1 cellular context compared by ENCODE assay signal in the genomic region with DNA sequence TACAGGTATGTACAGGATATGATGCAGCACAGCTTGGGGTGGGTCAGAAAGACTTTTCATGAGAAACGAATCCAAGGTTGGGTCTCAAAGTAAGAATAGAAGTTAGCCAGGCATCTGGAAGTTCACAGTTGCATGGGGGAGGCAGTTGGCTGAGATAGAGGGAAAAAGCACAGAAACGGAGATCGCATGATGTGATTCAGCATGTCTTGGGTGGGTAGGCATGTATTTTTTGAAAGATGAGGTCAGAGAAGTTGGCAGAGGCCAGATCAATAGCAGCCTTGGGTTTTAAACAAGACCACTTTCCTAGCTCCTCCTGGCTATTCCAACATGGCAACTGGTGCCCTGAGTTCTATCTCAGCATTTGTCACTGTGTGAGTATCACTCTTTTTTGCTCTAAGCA.
TF ChIP-seq lines count a peak whose summit lies in the region.

No MANE protein-coding gene starts in this region.

TF ChIP-seq in K562, 482 proteins besides CTCF, POLR2A, EP300 and RAD21 (continued from another document and continues in another):
- TF ChIP-seq, protein P1, sequence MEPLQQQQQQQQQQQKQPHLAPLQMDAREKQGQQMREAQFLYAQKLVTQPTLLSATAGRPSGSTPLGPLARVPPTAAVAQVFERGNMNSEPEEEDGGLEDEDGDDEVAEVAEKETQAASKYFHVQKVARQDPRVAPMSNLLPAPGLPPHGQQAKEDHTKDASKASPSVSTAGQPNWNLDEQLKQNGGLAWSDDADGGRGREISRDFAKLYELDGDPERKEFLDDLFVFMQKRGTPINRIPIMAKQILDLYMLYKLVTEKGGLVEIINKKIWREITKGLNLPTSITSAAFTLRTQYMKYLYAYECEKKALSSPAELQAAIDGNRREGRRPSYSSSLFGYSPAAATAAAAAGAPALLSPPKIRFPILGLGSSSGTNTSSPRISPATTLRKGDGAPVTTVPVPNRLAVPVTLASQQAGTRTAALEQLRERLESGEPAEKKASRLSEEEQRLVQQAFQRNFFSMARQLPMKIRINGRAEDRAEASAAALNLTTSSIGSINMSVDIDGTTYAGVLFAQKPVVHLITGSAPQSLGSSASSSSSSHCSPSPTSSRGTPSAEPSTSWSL (CRISPR knock-in tag; IDR thresholded peaks at IDR 0.05; ENCODE audit: borderline replicate concordance) = no peak
- no peak for TF ChIP-seq ZFP30 (CRISPR knock-in tag; IDR thresholded peaks at IDR 0.05; ENCODE audit: borderline replicate concordance)
- TF ChIP-seq, protein P2, sequence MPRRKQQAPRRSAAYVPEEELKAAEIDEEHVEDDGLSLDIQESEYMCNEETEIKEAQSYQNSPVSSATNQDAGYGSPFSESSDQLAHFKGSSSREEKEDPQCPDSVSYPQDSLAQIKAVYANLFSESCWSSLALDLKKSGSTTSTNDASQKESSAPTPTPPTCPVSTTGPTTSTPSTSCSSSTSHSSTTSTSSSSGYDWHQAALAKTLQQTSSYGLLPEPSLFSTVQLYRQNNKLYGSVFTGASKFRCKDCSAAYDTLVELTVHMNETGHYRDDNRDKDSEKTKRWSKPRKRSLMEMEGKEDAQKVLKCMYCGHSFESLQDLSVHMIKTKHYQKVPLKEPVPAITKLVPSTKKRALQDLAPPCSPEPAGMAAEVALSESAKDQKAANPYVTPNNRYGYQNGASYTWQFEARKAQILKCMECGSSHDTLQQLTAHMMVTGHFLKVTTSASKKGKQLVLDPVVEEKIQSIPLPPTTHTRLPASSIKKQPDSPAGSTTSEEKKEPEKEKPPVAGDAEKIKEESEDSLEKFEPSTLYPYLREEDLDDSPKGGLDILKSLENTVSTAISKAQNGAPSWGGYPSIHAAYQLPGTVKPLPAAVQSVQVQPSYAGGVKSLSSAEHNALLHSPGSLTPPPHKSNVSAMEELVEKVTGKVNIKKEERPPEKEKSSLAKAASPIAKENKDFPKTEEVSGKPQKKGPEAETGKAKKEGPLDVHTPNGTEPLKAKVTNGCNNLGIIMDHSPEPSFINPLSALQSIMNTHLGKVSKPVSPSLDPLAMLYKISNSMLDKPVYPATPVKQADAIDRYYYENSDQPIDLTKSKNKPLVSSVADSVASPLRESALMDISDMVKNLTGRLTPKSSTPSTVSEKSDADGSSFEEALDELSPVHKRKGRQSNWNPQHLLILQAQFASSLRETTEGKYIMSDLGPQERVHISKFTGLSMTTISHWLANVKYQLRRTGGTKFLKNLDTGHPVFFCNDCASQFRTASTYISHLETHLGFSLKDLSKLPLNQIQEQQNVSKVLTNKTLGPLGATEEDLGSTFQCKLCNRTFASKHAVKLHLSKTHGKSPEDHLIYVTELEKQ (CRISPR knock-in tag; IDR thresholded peaks at IDR 0.05) = no peak
- TF ChIP-seq, protein P3, sequence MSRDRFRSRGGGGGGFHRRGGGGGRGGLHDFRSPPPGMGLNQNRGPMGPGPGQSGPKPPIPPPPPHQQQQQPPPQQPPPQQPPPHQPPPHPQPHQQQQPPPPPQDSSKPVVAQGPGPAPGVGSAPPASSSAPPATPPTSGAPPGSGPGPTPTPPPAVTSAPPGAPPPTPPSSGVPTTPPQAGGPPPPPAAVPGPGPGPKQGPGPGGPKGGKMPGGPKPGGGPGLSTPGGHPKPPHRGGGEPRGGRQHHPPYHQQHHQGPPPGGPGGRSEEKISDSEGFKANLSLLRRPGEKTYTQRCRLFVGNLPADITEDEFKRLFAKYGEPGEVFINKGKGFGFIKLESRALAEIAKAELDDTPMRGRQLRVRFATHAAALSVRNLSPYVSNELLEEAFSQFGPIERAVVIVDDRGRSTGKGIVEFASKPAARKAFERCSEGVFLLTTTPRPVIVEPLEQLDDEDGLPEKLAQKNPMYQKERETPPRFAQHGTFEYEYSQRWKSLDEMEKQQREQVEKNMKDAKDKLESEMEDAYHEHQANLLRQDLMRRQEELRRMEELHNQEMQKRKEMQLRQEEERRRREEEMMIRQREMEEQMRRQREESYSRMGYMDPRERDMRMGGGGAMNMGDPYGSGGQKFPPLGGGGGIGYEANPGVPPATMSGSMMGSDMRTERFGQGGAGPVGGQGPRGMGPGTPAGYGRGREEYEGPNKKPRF (IDR thresholded peaks at IDR 0.05; ENCODE audit: low read depth, low read length) = no peak
- no peak for TF ChIP-seq ZC3H11A (IDR thresholded peaks at IDR 0.05; ENCODE audit: low read depth, low read length)
- TF ChIP-seq, protein P4, sequence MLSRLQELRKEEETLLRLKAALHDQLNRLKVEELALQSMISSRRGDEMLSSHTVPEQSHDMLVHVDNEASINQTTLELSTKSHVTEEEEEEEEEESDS (CRISPR knock-in tag; IDR thresholded peaks at IDR 0.05) = no peak
- TF ChIP-seq, protein P5, sequence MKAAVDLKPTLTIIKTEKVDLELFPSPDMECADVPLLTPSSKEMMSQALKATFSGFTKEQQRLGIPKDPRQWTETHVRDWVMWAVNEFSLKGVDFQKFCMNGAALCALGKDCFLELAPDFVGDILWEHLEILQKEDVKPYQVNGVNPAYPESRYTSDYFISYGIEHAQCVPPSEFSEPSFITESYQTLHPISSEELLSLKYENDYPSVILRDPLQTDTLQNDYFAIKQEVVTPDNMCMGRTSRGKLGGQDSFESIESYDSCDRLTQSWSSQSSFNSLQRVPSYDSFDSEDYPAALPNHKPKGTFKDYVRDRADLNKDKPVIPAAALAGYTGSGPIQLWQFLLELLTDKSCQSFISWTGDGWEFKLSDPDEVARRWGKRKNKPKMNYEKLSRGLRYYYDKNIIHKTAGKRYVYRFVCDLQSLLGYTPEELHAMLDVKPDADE (conservative IDR thresholded peaks at IDR 0.05; ENCODE audit: control insufficient read depth, low read depth, low read length) = no peak
- TF ChIP-seq, protein P6, sequence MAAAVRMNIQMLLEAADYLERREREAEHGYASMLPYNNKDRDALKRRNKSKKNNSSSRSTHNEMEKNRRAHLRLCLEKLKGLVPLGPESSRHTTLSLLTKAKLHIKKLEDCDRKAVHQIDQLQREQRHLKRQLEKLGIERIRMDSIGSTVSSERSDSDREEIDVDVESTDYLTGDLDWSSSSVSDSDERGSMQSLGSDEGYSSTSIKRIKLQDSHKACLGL (CRISPR knock-in tag; IDR thresholded peaks at IDR 0.05; ENCODE audit: borderline replicate concordance, poor library complexity, severe bottlenecking) = no peak
- peak; percentile 45; the same call in 1 of the 2 replicates for TF ChIP-seq ZKSCAN8 (CRISPR knock-in tag; IDR thresholded peaks at IDR 0.05)
- TF ChIP-seq, protein P7, sequence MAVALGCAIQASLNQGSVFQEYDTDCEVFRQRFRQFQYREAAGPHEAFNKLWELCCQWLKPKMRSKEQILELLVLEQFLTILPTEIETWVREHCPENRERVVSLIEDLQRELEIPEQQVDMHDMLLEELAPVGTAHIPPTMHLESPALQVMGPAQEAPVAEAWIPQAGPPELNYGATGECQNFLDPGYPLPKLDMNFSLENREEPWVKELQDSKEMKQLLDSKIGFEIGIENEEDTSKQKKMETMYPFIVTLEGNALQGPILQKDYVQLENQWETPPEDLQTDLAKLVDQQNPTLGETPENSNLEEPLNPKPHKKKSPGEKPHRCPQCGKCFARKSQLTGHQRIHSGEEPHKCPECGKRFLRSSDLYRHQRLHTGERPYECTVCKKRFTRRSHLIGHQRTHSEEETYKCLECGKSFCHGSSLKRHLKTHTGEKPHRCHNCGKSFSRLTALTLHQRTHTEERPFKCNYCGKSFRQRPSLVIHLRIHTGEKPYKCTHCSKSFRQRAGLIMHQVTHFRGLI (CRISPR knock-in tag; IDR thresholded peaks at IDR 0.05) = no peak
- TF ChIP-seq, protein P8, sequence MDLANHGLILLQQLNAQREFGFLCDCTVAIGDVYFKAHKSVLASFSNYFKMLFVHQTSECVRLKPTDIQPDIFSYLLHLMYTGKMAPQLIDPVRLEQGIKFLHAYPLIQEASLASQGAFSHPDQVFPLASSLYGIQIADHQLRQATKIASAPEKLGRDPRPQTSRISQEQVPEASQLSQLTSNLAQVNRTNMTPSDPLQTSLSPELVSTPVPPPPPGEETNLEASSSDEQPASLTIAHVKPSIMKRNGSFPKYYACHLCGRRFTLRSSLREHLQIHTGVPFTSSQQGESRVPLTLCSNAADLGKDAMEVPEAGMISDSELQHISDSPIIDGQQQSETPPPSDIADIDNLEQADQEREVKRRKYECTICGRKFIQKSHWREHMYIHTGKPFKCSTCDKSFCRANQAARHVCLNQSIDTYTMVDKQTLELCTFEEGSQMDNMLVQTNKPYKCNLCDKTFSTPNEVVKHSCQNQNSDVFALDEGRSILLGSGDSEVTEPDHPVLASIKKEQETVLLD (IDR thresholded peaks at IDR 0.05) = no peak
- no peak for TF ChIP-seq TCF7 (IDR thresholded peaks at IDR 0.05; ENCODE audit: borderline replicate concordance)
- TF ChIP-seq, protein P9, sequence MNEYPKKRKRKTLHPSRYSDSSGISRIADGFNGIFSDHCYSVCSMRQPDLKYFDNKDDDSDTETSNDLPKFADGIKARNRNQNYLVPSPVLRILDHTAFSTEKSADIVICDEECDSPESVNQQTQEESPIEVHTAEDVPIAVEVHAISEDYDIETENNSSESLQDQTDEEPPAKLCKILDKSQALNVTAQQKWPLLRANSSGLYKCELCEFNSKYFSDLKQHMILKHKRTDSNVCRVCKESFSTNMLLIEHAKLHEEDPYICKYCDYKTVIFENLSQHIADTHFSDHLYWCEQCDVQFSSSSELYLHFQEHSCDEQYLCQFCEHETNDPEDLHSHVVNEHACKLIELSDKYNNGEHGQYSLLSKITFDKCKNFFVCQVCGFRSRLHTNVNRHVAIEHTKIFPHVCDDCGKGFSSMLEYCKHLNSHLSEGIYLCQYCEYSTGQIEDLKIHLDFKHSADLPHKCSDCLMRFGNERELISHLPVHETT (CRISPR knock-in tag; conservative IDR thresholded peaks at IDR 0.05 in 1 of 2, IDR thresholded peaks at IDR 0.05 in 1 of 2) = no peak
- TF ChIP-seq, protein P10, sequence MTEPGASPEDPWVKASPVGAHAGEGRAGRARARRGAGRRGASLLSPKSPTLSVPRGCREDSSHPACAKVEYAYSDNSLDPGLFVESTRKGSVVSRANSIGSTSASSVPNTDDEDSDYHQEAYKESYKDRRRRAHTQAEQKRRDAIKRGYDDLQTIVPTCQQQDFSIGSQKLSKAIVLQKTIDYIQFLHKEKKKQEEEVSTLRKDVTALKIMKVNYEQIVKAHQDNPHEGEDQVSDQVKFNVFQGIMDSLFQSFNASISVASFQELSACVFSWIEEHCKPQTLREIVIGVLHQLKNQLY (CRISPR knock-in tag; conservative IDR thresholded peaks at IDR 0.05) = no peak
- TF ChIP-seq MAZ (CRISPR knock-in tag; conservative IDR thresholded peaks at IDR 0.05 in 1 of 2, IDR thresholded peaks at IDR 0.05 in 1 of 2) = 0 out of 4 replicates have a peak, but pooled peaks of 1 of the 2 experiments have one; percentile 4
- TF ChIP-seq CHD2 (IDR thresholded peaks at IDR 0.05; ENCODE audit: low read depth, low read length) = no peak
- no peak for TF ChIP-seq U2AF2 (optimal IDR thresholded peaks at IDR 0.05; ENCODE audit: low read depth, low read length)
- peak; percentile 18; the same call in 1 of the 2 replicates for TF ChIP-seq PTRF (tag; IDR thresholded peaks at IDR 0.05)
- TF ChIP-seq, protein P11, sequence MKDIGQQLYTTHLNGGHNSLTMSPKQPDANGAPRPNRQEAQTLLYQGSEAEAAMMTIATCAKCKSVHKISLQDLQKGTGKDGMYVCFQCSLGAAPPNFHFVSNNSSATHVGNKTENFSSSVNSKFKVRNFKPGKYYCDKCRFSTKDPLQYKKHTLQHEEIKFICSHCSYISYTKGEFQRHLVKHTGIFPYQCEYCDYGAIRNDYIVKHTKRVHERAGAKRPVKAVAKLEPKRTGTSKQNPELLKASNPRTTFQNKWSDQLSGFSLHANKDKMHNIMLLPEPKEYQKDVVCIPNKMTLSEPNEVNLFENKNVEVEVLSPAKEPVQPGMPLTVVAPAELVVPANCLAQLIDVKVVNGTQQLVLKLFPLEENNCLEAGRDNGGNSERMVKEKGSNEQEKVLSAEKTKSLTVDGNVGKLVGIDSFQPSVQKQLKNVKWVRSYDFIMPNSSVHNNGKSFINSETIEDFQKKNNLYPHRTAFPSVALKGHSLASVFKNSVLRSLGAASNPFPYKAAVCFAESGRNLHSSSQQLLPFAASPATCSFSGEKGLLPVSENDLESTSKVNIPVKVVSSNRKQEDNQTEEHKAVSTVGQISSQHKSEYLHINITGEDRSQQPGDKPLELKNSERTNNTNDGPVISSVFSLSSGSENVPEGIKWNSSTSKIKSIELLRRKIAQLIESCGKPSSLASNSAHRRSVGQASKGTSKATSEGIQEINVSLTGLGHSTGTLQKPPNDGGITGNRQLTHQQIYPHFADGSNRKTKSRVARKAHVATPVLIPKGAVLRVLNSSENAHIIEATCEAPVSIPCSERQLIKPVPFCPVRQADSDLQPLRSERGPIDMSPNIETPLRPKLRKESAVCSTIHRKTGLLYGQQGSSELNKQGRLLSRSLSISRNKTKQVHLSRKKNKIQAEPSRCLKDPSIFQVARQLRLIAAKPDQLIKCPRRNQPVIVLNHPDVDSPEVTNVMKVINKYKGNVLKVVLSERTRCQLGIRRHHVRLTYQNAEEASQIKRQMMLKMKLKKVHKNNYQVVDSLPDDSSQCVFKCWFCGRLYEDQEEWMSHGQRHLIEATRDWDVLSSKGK (CRISPR knock-in tag; IDR thresholded peaks at IDR 0.05) = no peak
- no peak for TF ChIP-seq SMARCB1 (IDR thresholded peaks at IDR 0.05; ENCODE audit: insufficient read length, low read depth)
- no peak for TF ChIP-seq ZC3H4 (CRISPR knock-in tag; IDR thresholded peaks at IDR 0.05; ENCODE audit: borderline replicate concordance)
- TF ChIP-seq, protein P12, sequence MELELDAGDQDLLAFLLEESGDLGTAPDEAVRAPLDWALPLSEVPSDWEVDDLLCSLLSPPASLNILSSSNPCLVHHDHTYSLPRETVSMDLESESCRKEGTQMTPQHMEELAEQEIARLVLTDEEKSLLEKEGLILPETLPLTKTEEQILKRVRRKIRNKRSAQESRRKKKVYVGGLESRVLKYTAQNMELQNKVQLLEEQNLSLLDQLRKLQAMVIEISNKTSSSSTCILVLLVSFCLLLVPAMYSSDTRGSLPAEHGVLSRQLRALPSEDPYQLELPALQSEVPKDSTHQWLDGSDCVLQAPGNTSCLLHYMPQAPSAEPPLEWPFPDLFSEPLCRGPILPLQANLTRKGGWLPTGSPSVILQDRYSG (tag; conservative IDR thresholded peaks at IDR 0.05; ENCODE audit: low read depth) = peak; percentile 32
- TF ChIP-seq CCAR2 (IDR thresholded peaks at IDR 0.05; ENCODE audit: low read depth, low read length) = no peak
- TF ChIP-seq BCL6 (CRISPR knock-in tag; IDR thresholded peaks at IDR 0.05) = no peak
- TF ChIP-seq CC2D1A (IDR thresholded peaks at IDR 0.05) = no peak
- TF ChIP-seq TOE1 (IDR thresholded peaks at IDR 0.05; ENCODE audit: borderline replicate concordance) = no peak
- TF ChIP-seq TOE1 (CRISPR knock-in tag; IDR thresholded peaks at IDR 0.05; ENCODE audit: borderline replicate concordance, low read depth) = no peak
- TF ChIP-seq, protein P13, sequence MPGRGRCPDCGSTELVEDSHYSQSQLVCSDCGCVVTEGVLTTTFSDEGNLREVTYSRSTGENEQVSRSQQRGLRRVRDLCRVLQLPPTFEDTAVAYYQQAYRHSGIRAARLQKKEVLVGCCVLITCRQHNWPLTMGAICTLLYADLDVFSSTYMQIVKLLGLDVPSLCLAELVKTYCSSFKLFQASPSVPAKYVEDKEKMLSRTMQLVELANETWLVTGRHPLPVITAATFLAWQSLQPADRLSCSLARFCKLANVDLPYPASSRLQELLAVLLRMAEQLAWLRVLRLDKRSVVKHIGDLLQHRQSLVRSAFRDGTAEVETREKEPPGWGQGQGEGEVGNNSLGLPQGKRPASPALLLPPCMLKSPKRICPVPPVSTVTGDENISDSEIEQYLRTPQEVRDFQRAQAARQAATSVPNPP (IDR thresholded peaks at IDR 0.05; ENCODE audit: borderline replicate concordance, insufficient read depth, insufficient read length) = no peak
- TF ChIP-seq DMBX1 (CRISPR knock-in tag; IDR thresholded peaks at IDR 0.05; ENCODE audit: borderline replicate concordance) = no peak
- no peak for TF ChIP-seq BACH1 (tag; IDR thresholded peaks at IDR 0.05)
